13 cellular contexts compared by ENCODE assay signal in the genomic region with DNA sequence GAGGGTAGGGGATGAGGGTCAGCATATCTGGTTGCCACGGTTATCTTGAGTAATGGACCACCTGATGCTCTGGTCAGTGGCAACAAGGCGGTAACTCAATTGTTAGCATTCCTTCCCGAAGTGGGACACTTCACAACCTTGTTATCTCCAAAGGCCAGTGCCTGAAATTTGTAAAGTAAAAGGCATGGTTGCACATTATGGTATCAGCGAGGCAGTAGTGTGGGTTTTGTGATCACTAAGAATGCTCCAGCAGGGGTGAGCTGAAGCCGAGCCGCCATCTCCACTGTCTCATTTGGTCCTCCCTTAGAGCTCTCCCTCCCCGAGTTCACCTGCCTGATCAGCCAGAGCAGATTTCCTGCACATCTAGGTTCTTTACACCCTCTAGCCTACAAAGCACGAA. TPM values are rescaled to one million over a fixed set of nuclear protein-coding genes. Genes with fewer than 3 reads are reported as not detected.
DNase-seq lines count a peak whose midpoint lies in the region; ATAC-seq lines count a peak whose summit lies in the region.
"Had no signal": no experiment of that assay in that cellular context is flagged by ENCODE, and none has a peak within 500 bp of the region (broad histone marks: within the 10 kb centered on the region; RNA-seq: fewer than 3 reads in every experiment).

No MANE protein-coding gene starts in this region.

- H3K9ac ChIP-seq in trophoblast cell (ENCODE audit: low read length): no peak overlapping the region

- H2BK120ac ChIP-seq in trophoblast cell (ENCODE audit: insufficient read depth, low read length, poor library complexity): no peak overlapping the region

- CTCF ChIA-PET in activated CD8-positive, alpha-beta memory T cell treated with anti-CD3 and anti-CD28 coated beads, Interleukin-2, amount 10 ng/mL, durations not matched to agents 7 days and 5 days (lab: Charles Lee): interaction anchor here (0.9 kb wide), 1 partner anchor 24 kb away, joined by 3 read pairs; no protein-coding TSS in a partner anchor
- CTCF ChIA-PET in activated CD4-positive, alpha-beta T cell treated with anti-CD3 and anti-CD28 coated beads for 36 hours (lab: Charles Lee): no interaction called here

- no peak overlapping the region for H3K18ac ChIP-seq in trophoblast cell (ENCODE audit: low read length)

- no peak overlapping the region for H2AK5ac ChIP-seq in trophoblast cell (ENCODE audit: low read length)

- peaks cover 21% of the 10 kb centered on the region for H3K27me3 Mint-ChIP-seq in activated CD8-positive, alpha-beta memory T cell treated with anti-CD3 and anti-CD28 coated beads, Interleukin-2, amount 10 ng/mL, durations not matched to agents 7 days and 5 days
- H3K27me3 Mint-ChIP-seq in activated CD4-positive, alpha-beta T cell treated with anti-CD3 and anti-CD28 coated beads for 36 hours: no peaks in the 10 kb centered on the region

- no peaks in the 10 kb centered on the region for H3K79me2 ChIP-seq in trophoblast cell (ENCODE audit: control insufficient read depth, insufficient read depth, low read length, poor library complexity)

- H3K4me1 ChIP-seq in right cardiac atrium (ENCODE audit: control insufficient read depth, insufficient read depth, low read length): peaks cover 24% of the 10 kb centered on the region
- peaks cover 11% of the 10 kb centered on the region for H3K4me1 ChIP-seq in iPS DF 6.9 (ENCODE audit: control insufficient read depth, insufficient read depth, low read length)
- peaks cover 17 to 24% of the 10 kb centered on the region in 2 experiments for H3K4me1 ChIP-seq in trophoblast cell (ENCODE audit: control insufficient read depth in 1 of 2, insufficient read depth in 2 of 2, low read length in 2 of 2)
- peaks cover 0 to 6% of the 10 kb centered on the region in 2 donors for H3K4me1 ChIP-seq in aorta (ENCODE audit: control insufficient read depth in 1 of 2, insufficient read depth in 2 of 2, low read length in 2 of 2)

- intact Hi-C loops in right cardiac atrium (cut with DNase I) (loop anchor here in 2 of 4 donors (10.0 kb wide), 1 partner anchor 51 kb away; a partner anchor contains a TSS), left ventricle myocardium superior (cut with micrococcal nuclease) (no loop called here), aorta (cut with DNase I) (loop anchor here (5.0 kb wide), 2 partner anchors 41 to 54 kb away; no protein-coding TSS in a partner anchor)
- intact Hi-C loops in activated CD4-positive, alpha-beta T cell treated with anti-CD3 and anti-CD28 coated beads for 36 hours (cut with DNase I, micrococcal nuclease): no loop called here

- H4K12ac ChIP-seq in trophoblast cell (ENCODE audit: low read depth, low read length): no peak overlapping the region

- no peaks in the 10 kb centered on the region for H3K36me3 ChIP-seq in iPS DF 6.9 (ENCODE audit: control insufficient read depth, insufficient read depth, low read length)
- H3K36me3 ChIP-seq in trophoblast cell (ENCODE audit: control insufficient read depth in 1 of 2, insufficient read depth in 2 of 2, low read length in 2 of 2): no peaks in the 10 kb centered on the region
- no peaks in the 10 kb centered on the region for H3K36me3 ChIP-seq in aorta (ENCODE audit: control insufficient read depth in 1 of 2, insufficient read depth in 2 of 2, low read length in 1 of 2)

- no peak overlapping the region for H4K8ac ChIP-seq in trophoblast cell (ENCODE audit: low read depth, low read length)

- no peak overlapping the region for H3K4me3 Mint-ChIP-seq in activated CD8-positive, alpha-beta memory T cell treated with anti-CD3 and anti-CD28 coated beads, Interleukin-2, amount 10 ng/mL, durations not matched to agents 7 days and 5 days
- H3K4me3 Mint-ChIP-seq in activated CD4-positive, alpha-beta T cell treated with anti-CD3 and anti-CD28 coated beads for 36 hours: no peak overlapping the region

- no peak overlapping the region for H3K23ac ChIP-seq in trophoblast cell (ENCODE audit: low read length)

- H3K4me1 Mint-ChIP-seq in activated CD8-positive, alpha-beta memory T cell treated with anti-CD3 and anti-CD28 coated beads, Interleukin-2, amount 10 ng/mL, durations not matched to agents 7 days and 5 days: no peaks in the 10 kb centered on the region
- no peaks in the 10 kb centered on the region for H3K4me1 Mint-ChIP-seq in activated CD4-positive, alpha-beta T cell treated with anti-CD3 and anti-CD28 coated beads for 36 hours

- no peak overlapping the region for H3K4me2 ChIP-seq in trophoblast cell (ENCODE audit: low read length)

- H2AFZ ChIP-seq in trophoblast cell (ENCODE audit: insufficient read depth, low read length, poor library complexity): peak overlapping the region; percentile 1

- H3K27me3 ChIP-seq in right cardiac atrium (ENCODE audit: control insufficient read depth, insufficient read depth) (no peaks in the 10 kb centered on the region), iPS DF 6.9 (ENCODE audit: control insufficient read depth, insufficient read depth, low read length) (no peaks in the 10 kb centered on the region), trophoblast cell (ENCODE audit: insufficient read depth, low read length) (no peaks in the 10 kb centered on the region), aorta (ENCODE audit: control insufficient read depth in 1 of 2, insufficient read depth in 2 of 2, low read length in 1 of 2) (no peaks in the 10 kb centered on the region)

- peak overlapping the region; percentile 2 for H4K91ac ChIP-seq in trophoblast cell (ENCODE audit: low read depth, low read length)

- no peaks in the 10 kb centered on the region for H3K36me3 Mint-ChIP-seq in activated CD8-positive, alpha-beta memory T cell treated with anti-CD3 and anti-CD28 coated beads, Interleukin-2, amount 10 ng/mL, durations not matched to agents 7 days and 5 days
- no peaks in the 10 kb centered on the region for H3K36me3 Mint-ChIP-seq in activated CD4-positive, alpha-beta T cell treated with anti-CD3 and anti-CD28 coated beads for 36 hours (ENCODE audit: low read depth)
- H3K36me3 Mint-ChIP-seq: activated naive CD4-positive, alpha-beta T cell treated with anti-CD3 and anti-CD28 coated beads, Interleukin-2, amount 50 U/mL, for 72 hours had no signal

- H3K79me1 ChIP-seq in trophoblast cell (ENCODE audit: low read length): peaks cover 3% of the 10 kb centered on the region

- no peak overlapping the region for H3K14ac ChIP-seq in trophoblast cell (ENCODE audit: low read length)

- no peak overlapping the region for H2BK5ac ChIP-seq in trophoblast cell (ENCODE audit: low read depth, low read length, poor library complexity)

- no peak overlapping the region for H3K4ac ChIP-seq in trophoblast cell (ENCODE audit: low read depth, low read length)

- ATAC-seq in right cardiac atrium (no peak), left ventricle myocardium superior (no peak), aorta (ENCODE audit: low FRiP score) (peak; percentile 28), HG03039 (IDR thresholded peaks at IDR 0.05; ENCODE audit: unreplicated experiment) (no peak)
- ATAC-seq in activated CD8-positive, alpha-beta memory T cell treated with anti-CD3 and anti-CD28 coated beads, Interleukin-2, amount 10 ng/mL, durations not matched to agents 7 days and 5 days: no peak
- no peak for ATAC-seq in activated CD4-positive, alpha-beta T cell treated with anti-CD3 and anti-CD28 coated beads for 36 hours
- ATAC-seq: stimulated activated naive CD8-positive, alpha-beta T cell treated with anti-CD3 and anti-CD28 coated beads, Interleukin-15, Interleukin-2, amounts not matched to agents 100 U/mL and 50 U/mL, for 24 hours had no signal

- H3K9me3 ChIP-seq in right cardiac atrium (ENCODE audit: control insufficient read depth, low read length) (no peaks in the 10 kb centered on the region), iPS DF 6.9 (ENCODE audit: control insufficient read depth, insufficient read depth, low read length) (no peaks in the 10 kb centered on the region), trophoblast cell (ENCODE audit: insufficient read depth, low read depth, low read length) (peaks cover 3% of the 10 kb centered on the region), aorta (ENCODE audit: control insufficient read depth, low read length) (no peaks in the 10 kb centered on the region)

- H3K27ac Mint-ChIP-seq in activated CD8-positive, alpha-beta memory T cell treated with anti-CD3 and anti-CD28 coated beads, Interleukin-2, amount 10 ng/mL, durations not matched to agents 7 days and 5 days: no peak overlapping the region
- H3K27ac Mint-ChIP-seq in activated CD4-positive, alpha-beta T cell treated with anti-CD3 and anti-CD28 coated beads for 36 hours: no peak overlapping the region
- H3K27ac Mint-ChIP-seq: activated naive CD4-positive, alpha-beta T cell treated with anti-CD3 and anti-CD28 coated beads, Interleukin-2, amount 50 U/mL, for 72 hours had no signal

- H3K27ac ChIP-seq in right cardiac atrium (ENCODE audit: low read length) (peak overlapping the region; percentile 98), iPS DF 6.9 (ENCODE audit: low read length) (peak overlapping the region; percentile 51), trophoblast cell (ENCODE audit: low read depth, low read length) (no peak overlapping the region), aorta (ENCODE audit: low read depth in 1 of 2, low read length in 2 of 2) (peak overlapping the region; percentile 51 to 75)

- H3K4me3 ChIP-seq in right cardiac atrium (ENCODE audit: low read length): no peak overlapping the region
- no peak overlapping the region for H3K4me3 ChIP-seq in iPS DF 6.9 (ENCODE audit: low read length)
- no peak overlapping the region for H3K4me3 ChIP-seq in trophoblast cell (ENCODE audit: low read depth, low read length)
- no peak overlapping the region for H3K4me3 ChIP-seq in aorta (ENCODE audit: low read length in 2 of 2)

- DNase-seq in right cardiac atrium (peak in 1 of 3 donors; percentile 42), left ventricle myocardium superior (no peak), iPS DF 6.9 (ENCODE audit: low read depth, low spot score) (no peak), trophoblast cell (no peak), aorta (no peak)
- DNase-seq in activated CD8-positive, alpha-beta memory T cell treated with anti-CD3 and anti-CD28 coated beads, Interleukin-2, amount 10 ng/mL, durations not matched to agents 7 days and 5 days: no peak
- no peak for DNase-seq in activated CD4-positive, alpha-beta T cell treated with anti-CD3 and anti-CD28 coated beads for 36 hours
- DNase-seq: kidney glomerular epithelial cell; MM.1S; NCI-H510A; stimulated activated naive CD8-positive, alpha-beta T cell treated with anti-CD3 and anti-CD28 coated beads, Interleukin-15, Interleukin-2, amounts not matched to agents 100 U/mL and 50 U/mL, for 24 hours had no signal

- H3K9me3 Mint-ChIP-seq in activated CD8-positive, alpha-beta memory T cell treated with anti-CD3 and anti-CD28 coated beads, Interleukin-2, amount 10 ng/mL, durations not matched to agents 7 days and 5 days (ENCODE audit: low read depth): no peaks in the 10 kb centered on the region
- no peaks in the 10 kb centered on the region for H3K9me3 Mint-ChIP-seq in activated CD4-positive, alpha-beta T cell treated with anti-CD3 and anti-CD28 coated beads for 36 hours (ENCODE audit: low read depth)
- H3K9me3 Mint-ChIP-seq: activated naive CD4-positive, alpha-beta T cell treated with anti-CD3 and anti-CD28 coated beads, Interleukin-2, amount 50 U/mL, for 72 hours had no signal

- H2BK12ac ChIP-seq in trophoblast cell (ENCODE audit: low read length): peak overlapping the region; percentile 8

- WGBS in right cardiac atrium: 53% methylated on average over 8 of the region's 8 CpGs
- no CpG with 5 or more reads among the region's 8 CpGs for WGBS in iPS DF 6.9 (ENCODE audit: insufficient coverage, insufficient read length)
- no CpG with 5 or more reads among the region's 8 CpGs for WGBS in trophoblast cell (ENCODE audit: extremely low coverage, insufficient coverage, insufficient read length)
- WGBS in aorta, 2 donors: 77 to 79% methylated on average over 8 of the region's 8 CpGs

- POLR2A ChIA-PET in activated CD4-positive, alpha-beta T cell treated with anti-CD3 and anti-CD28 coated beads for 36 hours (lab: Charles Lee): no interaction called here

RNA-seq across cellular contexts. Expression of a gene that starts 50.5 kb away (rescaled TPM):
- 10 to 100 TPM; 11.5 to 19.1 (median 14.6) TPM for total RNA-seq in right cardiac atrium
- polyA plus RNA-seq in right cardiac atrium: 8.1 TPM
- 5.8 TPM for total RNA-seq in left ventricle myocardium superior
- 59.7 and 67.5 TPM in 2 replicates for polyA plus RNA-seq in trophoblast cell (2013)
- 10 to 100 TPM; 18.5 to 26.8 TPM for total RNA-seq in aorta
- polyA plus RNA-seq in aorta: 10 to 100 TPM; 19.1 to 19.8 TPM
- total RNA-seq in activated CD8-positive, alpha-beta memory T cell treated with anti-CD3 and anti-CD28 coated beads, Interleukin-2, amount 10 ng/mL, durations not matched to agents 7 days and 5 days: 1 to 10 TPM; 1.1 to 1.3 TPM
- total RNA-seq in activated CD4-positive, alpha-beta T cell treated with anti-CD3 and anti-CD28 coated beads for 36 hours: 1 to 10 TPM; 1.9 to 2.2 TPM

Comparison
In these comparisons a context has a peak if more than half of its experiments do, and no peak if none do; other contexts are left out.
1. intact Hi-C loops: an anchor here in aorta (5.0 kb wide); none called in left ventricle myocardium superior and activated CD4-positive, alpha-beta T cell treated with anti-CD3 and anti-CD28 coated beads for 36 hours.